In the genomic region with DNA sequence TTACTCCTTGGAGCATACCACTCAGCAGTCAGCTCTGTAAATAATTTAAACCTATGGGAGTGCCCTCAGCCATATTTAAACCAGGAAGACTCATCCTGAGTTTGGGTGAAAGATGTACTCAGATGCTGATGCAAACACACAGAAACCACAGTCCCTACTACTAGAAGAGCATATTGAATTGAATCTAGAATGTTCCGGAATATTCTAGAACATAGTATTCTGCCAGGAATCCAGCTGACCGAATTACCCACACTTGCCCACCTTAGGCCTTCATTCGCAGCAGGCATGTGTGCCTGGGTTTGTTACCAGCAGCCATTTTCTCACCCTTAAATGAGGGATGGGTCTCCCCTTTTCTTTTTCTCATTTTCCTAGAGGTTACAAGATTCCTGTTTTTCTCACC, we compare ENCODE assay signal across 21 cellular contexts.
"Had no signal": no experiment of that assay in that cellular context is flagged by ENCODE, and none has a peak within 500 bp of the region (broad histone marks: within the 10 kb centered on the region; RNA-seq: fewer than 3 reads in every experiment).

No MANE protein-coding gene starts in this region.

- H3K4me3 ChIP-seq: coronary artery, neural progenitor cell, prostate gland, suprapubic skin, thyroid gland had no signal

- H3K4me1 ChIP-seq: neural progenitor cell, thyroid gland had no signal

- ATAC-seq: naive thymus-derived CD4-positive, alpha-beta T cell had no signal

- H3K4me2 ChIP-seq: neural progenitor cell had no signal

- H3K27ac ChIP-seq: neural progenitor cell, prostate gland, suprapubic skin, thyroid gland had no signal

- H2AFZ ChIP-seq: neural progenitor cell had no signal

- H3K36me3 ChIP-seq: neural progenitor cell, prostate gland, suprapubic skin, thyroid gland had no signal

- H3K9me3 ChIP-seq: prostate gland, suprapubic skin, thyroid gland had no signal

- FAIRE-seq: frontal cortex, keratinocyte, small intestine had no signal

- H3K9ac ChIP-seq: neural progenitor cell had no signal

- DNase-seq: effector CD4-positive, alpha-beta T cell; head of caudate nucleus; mesendoderm; midbrain; naive thymus-derived CD4-positive, alpha-beta T cell; right cardiac atrium; small intestine; stimulated activated CD4-positive, alpha-beta T cell treated with anti-CD3 and anti-CD28 coated beads, Interleukin-12 subunit alpha, Interleukin-12 subunit beta, amount 100 ng/mL, for 4 hours; stimulated activated CD4-positive, alpha-beta T cell treated with anti-CD3 and anti-CD28 coated beads, Interleukin-1b, Interleukin-23, amount 100 ng/mL, for 48 hours; stimulated activated CD4-positive, alpha-beta T cell treated with anti-CD3 and anti-CD28 coated beads, Interleukin-4, amount 100 ng/mL, for 1 hour; stimulated activated CD8-positive, alpha-beta memory T cell treated with anti-CD3 and anti-CD28 coated beads, Interleukin-4, amount 100 ng/mL, for 48 hours; stimulated activated naive CD4-positive, alpha-beta T cell; stimulated activated naive CD8-positive, alpha-beta T cell treated with anti-CD3 and anti-CD28 coated beads, Interleukin-15, amount 100 ng/mL, for 72 hours; thyroid gland; trophoblast cell had no signal

- H3K27me3 ChIP-seq: neural progenitor cell, suprapubic skin, thyroid gland had no signal
